Comparison of ENCODE assay signal across 9 cellular contexts in the genomic region with DNA sequence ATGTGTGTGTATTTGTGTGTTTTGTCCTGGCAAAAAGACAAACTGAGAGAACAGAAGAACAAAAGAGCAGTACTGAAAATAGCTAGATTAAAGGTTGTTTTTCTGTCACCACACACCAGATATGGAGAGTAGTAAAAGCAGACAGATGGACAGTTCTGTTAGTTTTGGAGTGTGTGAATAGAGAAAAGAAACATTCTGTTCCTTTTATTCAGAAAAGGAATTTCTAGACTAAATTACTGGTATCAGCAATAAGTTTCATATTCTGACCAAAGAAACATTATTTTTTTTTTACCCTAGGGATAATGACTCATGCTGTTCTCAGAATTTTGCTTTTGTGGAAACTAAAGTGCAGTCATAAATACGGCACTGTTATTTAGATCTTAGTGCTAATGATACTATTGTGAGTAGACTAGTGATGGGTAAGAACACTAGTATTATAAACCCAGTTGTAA. TPM values are rescaled to one million over a fixed set of nuclear protein-coding genes. Genes with fewer than 3 reads are reported as not detected.
A peak's percentile ranks its signal among the peaks of the same experiment; 100 is the strongest.
DNase-seq lines count a peak whose midpoint lies in the region; ATAC-seq and TF ChIP-seq lines count a peak whose summit lies in the region.
"Had no signal": no experiment of that assay in that cellular context is flagged by ENCODE, and none has a peak within 500 bp of the region (broad histone marks: within the 10 kb centered on the region; RNA-seq: fewer than 3 reads in every experiment).

No MANE protein-coding gene starts in this region.

- intact Hi-C loops in right cardiac atrium (cut with DNase I) = no loop called here

- H3K4me3 ChIP-seq in right cardiac atrium (ENCODE audit: low read length) = no peak overlapping the region

- H3K9me3 ChIP-seq in right cardiac atrium (ENCODE audit: control insufficient read depth, low read length) = no peaks in the 10 kb centered on the region

- WGBS in right cardiac atrium = 22% methylated on average over 1 of the region's 1 CpG

- H3K27me3 ChIP-seq in right cardiac atrium (ENCODE audit: control insufficient read depth, insufficient read depth) = no peaks in the 10 kb centered on the region

- peak; percentile 69 for ATAC-seq in GM18502 (IDR thresholded peaks at IDR 0.05; ENCODE audit: poor library complexity, unreplicated experiment)
- peak; percentile 47 for ATAC-seq in HG02588 (IDR thresholded peaks at IDR 0.05; ENCODE audit: unreplicated experiment)
- ATAC-seq in SK-N-SH treated with all-trans-retinoic acid at 6 μM for 48 hours = peak; percentile 73; the same call in 2 of the 3 replicates
- peak; percentile 84 to 93 for ATAC-seq in right cardiac atrium

- H3K4me1 ChIP-seq in right cardiac atrium (ENCODE audit: control insufficient read depth, insufficient read depth, low read length) = peaks cover 7% of the 10 kb centered on the region

- H3K27ac ChIP-seq in right cardiac atrium (ENCODE audit: low read length) = no peak overlapping the region
- H3K27ac ChIP-seq: HL-60 had no signal

- DNase-seq in right cardiac atrium (no peak), GF-D8 (lab: John Stamatoyannopoulos, UW) (no peak), COR-L47 (lab: John Stamatoyannopoulos, UW) (no peak), amniotic stem cell (lab: John Stamatoyannopoulos, UW) (no peak), LoVo (ENCODE audit: low spot score) (no peak)

TF ChIP-seq in SK-N-SH treated with all-trans-retinoic acid at 6 μM for 48 hours, 23 proteins besides CTCF, POLR2A, EP300 and RAD21:
- TF ChIP-seq ISL1 (CRISPR knock-in tag; IDR thresholded peaks at IDR 0.05) = peak; percentile 55; the same call in 1 of the 2 replicates
- TF ChIP-seq, protein P1, sequence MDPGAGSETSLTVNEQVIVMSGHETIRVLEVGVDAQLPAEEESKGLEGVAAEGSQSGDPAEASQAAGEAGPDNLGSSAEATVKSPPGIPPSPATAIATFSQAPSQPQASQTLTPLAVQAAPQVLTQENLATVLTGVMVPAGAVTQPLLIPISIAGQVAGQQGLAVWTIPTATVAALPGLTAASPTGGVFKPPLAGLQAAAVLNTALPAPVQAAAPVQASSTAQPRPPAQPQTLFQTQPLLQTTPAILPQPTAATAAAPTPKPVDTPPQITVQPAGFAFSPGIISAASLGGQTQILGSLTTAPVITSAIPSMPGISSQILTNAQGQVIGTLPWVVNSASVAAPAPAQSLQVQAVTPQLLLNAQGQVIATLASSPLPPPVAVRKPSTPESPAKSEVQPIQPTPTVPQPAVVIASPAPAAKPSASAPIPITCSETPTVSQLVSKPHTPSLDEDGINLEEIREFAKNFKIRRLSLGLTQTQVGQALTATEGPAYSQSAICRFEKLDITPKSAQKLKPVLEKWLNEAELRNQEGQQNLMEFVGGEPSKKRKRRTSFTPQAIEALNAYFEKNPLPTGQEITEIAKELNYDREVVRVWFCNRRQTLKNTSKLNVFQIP (CRISPR knock-in tag; IDR thresholded peaks at IDR 0.05; ENCODE audit: borderline replicate concordance, low read depth) = no peak
TF ChIP-seq in SK-N-SH treated with all-trans-retinoic acid at 6 μM for 48 hours: peak in this region for 1.

RNA-seq across cellular contexts. Expression of a gene that starts 32.9 kb away (rescaled TPM):
- total RNA-seq in right cardiac atrium = 10 to 100 TPM; 20.7 to 22.3 (median 21.7) TPM
- polyA plus RNA-seq in right cardiac atrium = 4.6 TPM
